Comparison of ENCODE assay signal across 17 cellular contexts in the genomic region with DNA sequence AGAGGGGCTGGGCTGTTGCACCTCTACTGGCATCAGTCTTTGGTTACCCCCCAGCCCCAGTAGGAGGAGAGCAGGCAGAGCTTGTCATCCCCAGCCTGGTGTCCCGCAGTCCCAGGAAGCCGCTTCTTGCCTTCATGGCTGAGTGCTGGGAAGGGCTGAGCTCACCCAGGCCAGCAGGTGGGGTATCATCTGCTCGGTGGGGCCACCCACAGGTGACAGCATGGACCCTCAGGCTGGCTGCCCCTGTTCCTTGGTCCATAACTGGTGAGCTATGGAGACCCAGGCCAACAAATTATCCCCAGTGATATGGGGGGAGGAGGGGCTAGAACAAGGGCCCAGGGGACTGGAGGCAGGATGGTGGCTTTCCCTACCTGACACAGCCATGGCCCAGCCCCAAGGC. TPM values are rescaled to one million over a fixed set of nuclear protein-coding genes. Genes with fewer than 3 reads are reported as not detected.
DNase-seq lines count a peak whose midpoint lies in the region; ATAC-seq, FAIRE-seq and TF ChIP-seq lines count a peak whose summit lies in the region.
"Had no signal": no experiment of that assay in that cellular context is flagged by ENCODE, and none has a peak within 500 bp of the region (broad histone marks: within the 10 kb centered on the region; RNA-seq: fewer than 3 reads in every experiment).

No MANE protein-coding gene starts in this region.

- TF ChIP-seq CTCF in brain microvascular endothelial cell (IDR thresholded peaks at IDR 0.05; ENCODE audit: low read depth, low read length, missing control alignments) (peak; percentile 31), retinal pigment epithelial cell (conservative IDR thresholded peaks at IDR 0.05; ENCODE audit: low read depth, low read length) (peak; percentile 19), GM13976 (IDR thresholded peaks at IDR 0.05; ENCODE audit: borderline replicate concordance, control extremely low read depth, extremely low read depth, insufficient read depth, missing control alignments) (no peak)

- no peak for DNase-seq in GM12891 (ENCODE audit: insufficient read length, low spot score)
- DNase-seq in HuH-7.5 (ENCODE audit: low spot score) = peak; percentile 85
- DNase-seq in brain microvascular endothelial cell = no peak
- DNase-seq in retinal pigment epithelial cell (ENCODE audit: low read depth) = no peak
- no peak for DNase-seq in mesenteric fat pad (ENCODE audit: low spot score)
- DNase-seq in GM13976 (ENCODE audit: low spot score) = no peak
- DNase-seq: DMS79, NCI-H1092, NCI-H2107, NCI-H345, Right ventricle myocardium superior, T-helper 17 cell had no signal

- no peak overlapping the region for H3K27ac ChIP-seq in brain microvascular endothelial cell
- H3K27ac ChIP-seq: C4-2B had no signal

- no peak overlapping the region for H3K4me3 ChIP-seq in brain microvascular endothelial cell (ENCODE audit: low read depth, low read length)
- H3K4me3 ChIP-seq in retinal pigment epithelial cell (ENCODE audit: low read length) = no peak overlapping the region
- H3K4me3 ChIP-seq: HAP-1 had no signal

- no peaks in the 10 kb centered on the region for H3K36me3 ChIP-seq in brain microvascular endothelial cell (replicated peaks)
- H3K36me3 ChIP-seq: HAP-1 had no signal

- ATAC-seq in HG03354 (IDR thresholded peaks at IDR 0.05; ENCODE audit: poor library complexity, severe bottlenecking, unreplicated experiment) = no peak
- ATAC-seq: Panc1, T-helper 17 cell had no signal

- FAIRE-seq in GM12891 (lab: Jason Lieb, UNC) = peak; percentile 16
- FAIRE-seq: G401.6 had no signal

- TF ChIP-seq POLR2A in GM12891 (IDR thresholded peaks at IDR 0.05; ENCODE audit: low read depth, low read length) = no peak

- in situ Hi-C loops in brain microvascular endothelial cell (cut with HindIII; ENCODE audit: low pct_ligation_motif_present, low sequenced_read_pairs) (no loop called here), GM13976 (cut with MboI; ENCODE audit: low sequenced_read_pairs, unreplicated experiment) (no loop called here)

- no peaks in the 10 kb centered on the region for H3K27me3 ChIP-seq in brain microvascular endothelial cell (replicated peaks)

TF ChIP-seq in GM12891, 5 proteins besides CTCF, POLR2A, EP300 and RAD21:
- TF ChIP-seq POLR2AphosphoS5 (IDR thresholded peaks at IDR 0.05; ENCODE audit: low read depth, low read length) (no peak), SPI1 (IDR thresholded peaks at IDR 0.05; ENCODE audit: low read depth, low read length) (no peak), POU2F2 (IDR thresholded peaks at IDR 0.05; ENCODE audit: low read depth, low read length) (no peak), TAF1 (IDR thresholded peaks at IDR 0.05; ENCODE audit: low read depth, low read length) (no peak), PAX5 (IDR thresholded peaks at IDR 0.05; ENCODE audit: insufficient read depth, low read length, severe bottlenecking) (no peak)
TF ChIP-seq in GM12891: peak in this region for 0.

RNA-seq across cellular contexts. Expression of gene RHOD, which starts 6.5 kb away (rescaled TPM):
- polyA plus RNA-seq in GM12891 (2012; ENCODE audit: low read depth, missing spikeins) = 0.18 TPM
- 22.2 TPM for total RNA-seq in mesenteric fat pad
- total RNA-seq: T-helper 17 cell had no signal

RNA-seq across cellular contexts. Expression of gene SYT12, which starts 27.2 kb away (rescaled TPM):
- polyA plus RNA-seq in GM12891 (2012; ENCODE audit: low read depth, missing spikeins) = 0.46 TPM
- 3.1 TPM for total RNA-seq in mesenteric fat pad
- total RNA-seq: T-helper 17 cell had no signal
